ENCODE assay signal across 1 cellular context in genomic region chr6:27684264-27685211, GRCh38.
TF ChIP-seq lines count a peak whose summit lies in the region.

No MANE protein-coding gene starts in this region.

TF ChIP-seq in HepG2, 621 proteins besides CTCF, POLR2A, EP300 and RAD21 (continued from another document and continues in another):
- TF ChIP-seq, protein P1, sequence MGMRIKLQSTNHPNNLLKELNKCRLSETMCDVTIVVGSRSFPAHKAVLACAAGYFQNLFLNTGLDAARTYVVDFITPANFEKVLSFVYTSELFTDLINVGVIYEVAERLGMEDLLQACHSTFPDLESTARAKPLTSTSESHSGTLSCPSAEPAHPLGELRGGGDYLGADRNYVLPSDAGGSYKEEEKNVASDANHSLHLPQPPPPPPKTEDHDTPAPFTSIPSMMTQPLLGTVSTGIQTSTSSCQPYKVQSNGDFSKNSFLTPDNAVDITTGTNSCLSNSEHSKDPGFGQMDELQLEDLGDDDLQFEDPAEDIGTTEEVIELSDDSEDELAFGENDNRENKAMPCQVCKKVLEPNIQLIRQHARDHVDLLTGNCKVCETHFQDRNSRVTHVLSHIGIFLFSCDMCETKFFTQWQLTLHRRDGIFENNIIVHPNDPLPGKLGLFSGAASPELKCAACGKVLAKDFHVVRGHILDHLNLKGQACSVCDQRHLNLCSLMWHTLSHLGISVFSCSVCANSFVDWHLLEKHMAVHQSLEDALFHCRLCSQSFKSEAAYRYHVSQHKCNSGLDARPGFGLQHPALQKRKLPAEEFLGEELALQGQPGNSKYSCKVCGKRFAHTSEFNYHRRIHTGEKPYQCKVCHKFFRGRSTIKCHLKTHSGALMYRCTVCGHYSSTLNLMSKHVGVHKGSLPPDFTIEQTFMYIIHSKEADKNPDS (CRISPR knock-in tag; IDR thresholded peaks at IDR 0.05), result peak; percentile 96
- TF ChIP-seq YEATS2 (CRISPR knock-in tag; IDR thresholded peaks at IDR 0.05; ENCODE audit: borderline replicate concordance), result peak; percentile 72; the same call in 1 of the 2 replicates
- TF ChIP-seq, protein P2, sequence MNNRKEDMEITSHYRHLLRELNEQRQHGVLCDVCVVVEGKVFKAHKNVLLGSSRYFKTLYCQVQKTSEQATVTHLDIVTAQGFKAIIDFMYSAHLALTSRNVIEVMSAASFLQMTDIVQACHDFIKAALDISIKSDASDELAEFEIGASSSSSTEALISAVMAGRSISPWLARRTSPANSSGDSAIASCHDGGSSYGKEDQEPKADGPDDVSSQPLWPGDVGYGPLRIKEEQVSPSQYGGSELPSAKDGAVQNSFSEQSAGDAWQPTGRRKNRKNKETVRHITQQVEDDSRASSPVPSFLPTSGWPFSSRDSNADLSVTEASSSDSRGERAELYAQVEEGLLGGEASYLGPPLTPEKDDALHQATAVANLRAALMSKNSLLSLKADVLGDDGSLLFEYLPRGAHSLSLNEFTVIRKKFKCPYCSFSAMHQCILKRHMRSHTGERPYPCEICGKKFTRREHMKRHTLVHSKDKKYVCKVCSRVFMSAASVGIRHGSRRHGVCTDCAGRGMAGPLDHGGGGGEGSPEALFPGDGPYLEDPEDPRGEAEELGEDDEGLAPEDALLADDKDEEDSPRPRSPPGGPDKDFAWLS (CRISPR knock-in tag; IDR thresholded peaks at IDR 0.05; ENCODE audit: borderline replicate concordance), result no peak
- no peak for TF ChIP-seq ZC3H13 (CRISPR knock-in tag; IDR thresholded peaks at IDR 0.05)
- no peak for TF ChIP-seq ZNF883 (CRISPR knock-in tag; IDR thresholded peaks at IDR 0.05; ENCODE audit: not compliant biosample characterization)
- no peak; the same call in 1 of the 2 replicates for TF ChIP-seq ZNF607 (CRISPR knock-in tag; IDR thresholded peaks at IDR 0.05; ENCODE audit: borderline replicate concordance)
- no peak for TF ChIP-seq MYC (CRISPR knock-in tag; IDR thresholded peaks at IDR 0.05; ENCODE audit: borderline replicate concordance)
- TF ChIP-seq CCDC6 (CRISPR knock-in tag; IDR thresholded peaks at IDR 0.05), result no peak
- TF ChIP-seq RFXAP (CRISPR knock-in tag; IDR thresholded peaks at IDR 0.05; ENCODE audit: borderline replicate concordance), result no peak
- TF ChIP-seq JARID2 (CRISPR knock-in tag; IDR thresholded peaks at IDR 0.05; ENCODE audit: insufficient replicate concordance), result no peak
- TF ChIP-seq RBM39 (IDR thresholded peaks at IDR 0.05; ENCODE audit: low read depth, low read length, poor library complexity, severe bottlenecking), result no peak
- no peak for TF ChIP-seq RNF2 (conservative IDR thresholded peaks at IDR 0.05; ENCODE audit: low read depth)
- TF ChIP-seq ZNF441 (CRISPR knock-in tag; IDR thresholded peaks at IDR 0.05; ENCODE audit: borderline replicate concordance), result 0 out of 2 replicates have a peak, but pooled peaks have one; percentile 27
- TF ChIP-seq CAMTA2 (CRISPR knock-in tag; IDR thresholded peaks at IDR 0.05; ENCODE audit: borderline replicate concordance), result no peak
- TF ChIP-seq HDAC6 (IDR thresholded peaks at IDR 0.05; ENCODE audit: low read depth, low read length), result no peak
- TF ChIP-seq SRSF9 (IDR thresholded peaks at IDR 0.05; ENCODE audit: borderline replicate concordance, insufficient read depth, low read depth, low read length, poor library complexity, severe bottlenecking), result no peak
- TF ChIP-seq ATF4 (CRISPR knock-in tag; IDR thresholded peaks at IDR 0.05), result peak in 1 of 2 experiments; percentile 69; a peak in 1 of 4 replicates
- no peak for TF ChIP-seq ZNF10 (CRISPR knock-in tag; IDR thresholded peaks at IDR 0.05; ENCODE audit: borderline replicate concordance, low read depth)
- no peak for TF ChIP-seq ETV6 (CRISPR knock-in tag; conservative IDR thresholded peaks at IDR 0.05)
- TF ChIP-seq TEAD2 (CRISPR knock-in tag; IDR thresholded peaks at IDR 0.05), result no peak
- TF ChIP-seq FOXM1 (CRISPR knock-in tag; IDR thresholded peaks at IDR 0.05), result no peak
- no peak for TF ChIP-seq RORA (CRISPR knock-in tag; IDR thresholded peaks at IDR 0.05)
- TF ChIP-seq MED1 (CRISPR knock-in tag; IDR thresholded peaks at IDR 0.05), result peak; percentile 63
- no peak for TF ChIP-seq ZNF737 (CRISPR knock-in tag; IDR thresholded peaks at IDR 0.05; ENCODE audit: borderline replicate concordance)
- TF ChIP-seq POLR2AphosphoS2 (IDR thresholded peaks at IDR 0.05; ENCODE audit: low read depth, low read length), result no peak
- no peak for TF ChIP-seq SMARCC2 (IDR thresholded peaks at IDR 0.05)
- TF ChIP-seq ZNF879 (CRISPR knock-in tag; IDR thresholded peaks at IDR 0.05), result 0 out of 2 replicates have a peak, but pooled peaks have one; percentile 59
- no peak for TF ChIP-seq ZSCAN30 (CRISPR knock-in tag; IDR thresholded peaks at IDR 0.05)
- no peak for TF ChIP-seq DR1 (CRISPR knock-in tag; IDR thresholded peaks at IDR 0.05)
- no peak for TF ChIP-seq ZNF451 (CRISPR knock-in tag; IDR thresholded peaks at IDR 0.05)
- TF ChIP-seq ZNF773 (CRISPR knock-in tag; IDR thresholded peaks at IDR 0.05; ENCODE audit: borderline replicate concordance), result no peak
- no peak for TF ChIP-seq ARID2 (CRISPR knock-in tag; IDR thresholded peaks at IDR 0.05; ENCODE audit: borderline replicate concordance)
- peak; percentile 20 for TF ChIP-seq ZEB1 (IDR thresholded peaks at IDR 0.05; ENCODE audit: insufficient replicate concordance, low read depth)
- no peak for TF ChIP-seq TOE1 (CRISPR knock-in tag; IDR thresholded peaks at IDR 0.05)
- no peak for TF ChIP-seq KDM4B (CRISPR knock-in tag; IDR thresholded peaks at IDR 0.05)
- TF ChIP-seq CEBPZ (IDR thresholded peaks at IDR 0.05; ENCODE audit: low read length), result no peak
- no peak for TF ChIP-seq GPBP1L1 (CRISPR knock-in tag; IDR thresholded peaks at IDR 0.05)
- TF ChIP-seq BCL6 (CRISPR knock-in tag; IDR thresholded peaks at IDR 0.05), result peak; percentile 41; the same call in 1 of the 2 replicates
- TF ChIP-seq ETS1 (CRISPR knock-in tag; IDR thresholded peaks at IDR 0.05), result no peak
- TF ChIP-seq, protein P3, sequence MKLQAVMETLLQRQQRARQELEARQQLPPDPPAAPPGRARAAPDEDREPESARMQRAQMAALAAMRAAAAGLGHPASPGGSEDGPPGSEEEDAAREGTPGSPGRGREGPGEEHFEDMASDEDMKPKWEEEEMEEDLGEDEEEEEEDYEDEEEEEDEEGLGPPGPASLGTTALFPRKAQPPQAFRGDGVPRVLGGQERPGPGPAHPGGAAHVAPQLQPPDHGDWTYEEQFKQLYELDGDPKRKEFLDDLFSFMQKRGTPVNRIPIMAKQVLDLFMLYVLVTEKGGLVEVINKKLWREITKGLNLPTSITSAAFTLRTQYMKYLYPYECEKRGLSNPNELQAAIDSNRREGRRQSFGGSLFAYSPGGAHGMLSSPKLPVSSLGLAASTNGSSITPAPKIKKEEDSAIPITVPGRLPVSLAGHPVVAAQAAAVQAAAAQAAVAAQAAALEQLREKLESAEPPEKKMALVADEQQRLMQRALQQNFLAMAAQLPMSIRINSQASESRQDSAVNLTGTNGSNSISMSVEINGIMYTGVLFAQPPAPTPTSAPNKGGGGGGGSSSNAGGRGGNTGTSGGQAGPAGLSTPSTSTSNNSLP (IDR thresholded peaks at IDR 0.05; ENCODE audit: low read depth, low read length), result peak; percentile 96
- TF ChIP-seq, protein P4, sequence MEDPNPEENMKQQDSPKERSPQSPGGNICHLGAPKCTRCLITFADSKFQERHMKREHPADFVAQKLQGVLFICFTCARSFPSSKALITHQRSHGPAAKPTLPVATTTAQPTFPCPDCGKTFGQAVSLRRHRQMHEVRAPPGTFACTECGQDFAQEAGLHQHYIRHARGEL (CRISPR knock-in tag; IDR thresholded peaks at IDR 0.05), result no peak
- TF ChIP-seq SOX6 (IDR thresholded peaks at IDR 0.05), result no peak
- peak; percentile 73 for TF ChIP-seq SOX6 (CRISPR knock-in tag; IDR thresholded peaks at IDR 0.05)
- 0 out of 2 replicates have a peak, but pooled peaks have one; percentile 50 for TF ChIP-seq ZFP36L1 (CRISPR knock-in tag; IDR thresholded peaks at IDR 0.05)
- TF ChIP-seq, protein P5, sequence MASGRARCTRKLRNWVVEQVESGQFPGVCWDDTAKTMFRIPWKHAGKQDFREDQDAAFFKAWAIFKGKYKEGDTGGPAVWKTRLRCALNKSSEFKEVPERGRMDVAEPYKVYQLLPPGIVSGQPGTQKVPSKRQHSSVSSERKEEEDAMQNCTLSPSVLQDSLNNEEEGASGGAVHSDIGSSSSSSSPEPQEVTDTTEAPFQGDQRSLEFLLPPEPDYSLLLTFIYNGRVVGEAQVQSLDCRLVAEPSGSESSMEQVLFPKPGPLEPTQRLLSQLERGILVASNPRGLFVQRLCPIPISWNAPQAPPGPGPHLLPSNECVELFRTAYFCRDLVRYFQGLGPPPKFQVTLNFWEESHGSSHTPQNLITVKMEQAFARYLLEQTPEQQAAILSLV (CRISPR knock-in tag; IDR thresholded peaks at IDR 0.05; ENCODE audit: borderline replicate concordance), result peak; percentile 66; the same call in 1 of the 2 replicates
- TF ChIP-seq MED8 (CRISPR knock-in tag; IDR thresholded peaks at IDR 0.05; ENCODE audit: insufficient replicate concordance), result no peak
- TF ChIP-seq ATF7 (IDR thresholded peaks at IDR 0.05), result no peak
- no peak for TF ChIP-seq ATF7 (CRISPR knock-in tag; IDR thresholded peaks at IDR 0.05)
- 0 out of 2 replicates have a peak, but pooled peaks have one; percentile 43 for TF ChIP-seq RELA (CRISPR knock-in tag; IDR thresholded peaks at IDR 0.05)
- TF ChIP-seq ZNF703 (CRISPR knock-in tag; IDR thresholded peaks at IDR 0.05; ENCODE audit: borderline replicate concordance), result no peak
- TF ChIP-seq KAT7 (CRISPR knock-in tag; IDR thresholded peaks at IDR 0.05; ENCODE audit: borderline replicate concordance), result peak; percentile 61; the same call in 1 of the 2 replicates
- peak; percentile 35; the same call in 1 of the 2 replicates for TF ChIP-seq ZNF3 (CRISPR knock-in tag; IDR thresholded peaks at IDR 0.05)
- TF ChIP-seq ZNF75D (CRISPR knock-in tag; IDR thresholded peaks at IDR 0.05; ENCODE audit: borderline replicate concordance), result no peak
- TF ChIP-seq SSRP1 (CRISPR knock-in tag; IDR thresholded peaks at IDR 0.05), result peak; percentile 100
- peak; percentile 50 for TF ChIP-seq HOXA3 (CRISPR knock-in tag; IDR thresholded peaks at IDR 0.05)
- peak; percentile 62 for TF ChIP-seq NCOA2 (CRISPR knock-in tag; IDR thresholded peaks at IDR 0.05)
- TF ChIP-seq, protein P6, sequence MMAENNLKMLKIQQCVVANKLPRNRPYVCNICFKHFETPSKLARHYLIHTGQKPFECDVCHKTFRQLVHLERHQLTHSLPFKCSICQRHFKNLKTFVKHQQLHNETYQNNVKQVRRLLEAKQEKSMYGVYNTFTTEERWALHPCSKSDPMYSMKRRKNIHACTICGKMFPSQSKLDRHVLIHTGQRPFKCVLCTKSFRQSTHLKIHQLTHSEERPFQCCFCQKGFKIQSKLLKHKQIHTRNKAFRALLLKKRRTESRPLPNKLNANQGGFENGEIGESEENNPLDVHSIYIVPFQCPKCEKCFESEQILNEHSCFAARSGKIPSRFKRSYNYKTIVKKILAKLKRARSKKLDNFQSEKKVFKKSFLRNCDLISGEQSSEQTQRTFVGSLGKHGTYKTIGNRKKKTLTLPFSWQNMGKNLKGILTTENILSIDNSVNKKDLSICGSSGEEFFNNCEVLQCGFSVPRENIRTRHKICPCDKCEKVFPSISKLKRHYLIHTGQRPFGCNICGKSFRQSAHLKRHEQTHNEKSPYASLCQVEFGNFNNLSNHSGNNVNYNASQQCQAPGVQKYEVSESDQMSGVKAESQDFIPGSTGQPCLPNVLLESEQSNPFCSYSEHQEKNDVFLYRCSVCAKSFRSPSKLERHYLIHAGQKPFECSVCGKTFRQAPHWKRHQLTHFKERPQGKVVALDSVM (CRISPR knock-in tag; IDR thresholded peaks at IDR 0.05), result 0 out of 2 replicates have a peak, but pooled peaks have one; percentile 24
- TF ChIP-seq SRSF1 (optimal IDR thresholded peaks at IDR 0.05; ENCODE audit: low read depth, low read length), result no peak
